In genomic region chr19:8304841-8305621, GRCh38 we compare ENCODE assay signal across 11 cellular contexts. TPM values are rescaled to one million over a fixed set of nuclear protein-coding genes. Genes with fewer than 3 reads are reported as not detected.
DNase-seq lines count a peak whose midpoint lies in the region; ATAC-seq and TF ChIP-seq lines count a peak whose summit lies in the region.
"Had no signal": no experiment of that assay in that cellular context is flagged by ENCODE, and none has a peak within 500 bp of the region (broad histone marks: within the 10 kb centered on the region; RNA-seq: fewer than 3 reads in every experiment).

No MANE protein-coding gene starts in this region.

- H3K9me3 ChIP-seq in transverse colon = no peaks in the 10 kb centered on the region
- H3K9me3 ChIP-seq: tibial artery had no signal

- TF ChIP-seq EP300 in transverse colon (IDR thresholded peaks at IDR 0.05; ENCODE audit: low read depth) = no peak

- H3K27ac ChIP-seq in transverse colon = peak overlapping the region in 2 of 4 donors; percentile 83
- H3K27ac ChIP-seq: tibial artery had no signal

- DNase-seq in Right ventricle myocardium inferior (ENCODE audit: missing footprints) = peak; percentile 60
- DNase-seq in Right ventricle myocardium superior = no peak
- DNase-seq in activated CD4-positive, alpha-beta memory T cell treated with anti-CD3 and anti-CD28 coated beads, Interleukin-2, amount 10 ng/mL, durations not matched to agents 7 days and 5 days = peak; percentile 30
- peak; percentile 93 for DNase-seq in islet precursor cell
- peak; percentile 19 for DNase-seq in transverse colon
- no peak for DNase-seq in NCI-H774 (lab: John Stamatoyannopoulos, UW)
- DNase-seq in retina = no peak
- DNase-seq: NCI-H2171 had no signal

- peaks cover 0 to 5% (median 0%) of the 10 kb centered on the region in 4 donors for H3K36me3 ChIP-seq in transverse colon

- H3K36me3 Mint-ChIP-seq in activated CD4-positive, alpha-beta memory T cell treated with anti-CD3 and anti-CD28 coated beads, Interleukin-2, amount 10 ng/mL, durations not matched to agents 7 days and 5 days (ENCODE audit: low read depth) = peaks cover 21% of the 10 kb centered on the region
- H3K36me3 Mint-ChIP-seq: CD4-positive, CD25-positive, alpha-beta regulatory T cell had no signal

- H3K27me3 Mint-ChIP-seq in activated CD4-positive, alpha-beta memory T cell treated with anti-CD3 and anti-CD28 coated beads, Interleukin-2, amount 10 ng/mL, durations not matched to agents 7 days and 5 days = no peaks in the 10 kb centered on the region
- H3K27me3 Mint-ChIP-seq: CD4-positive, CD25-positive, alpha-beta regulatory T cell had no signal

- ATAC-seq in Right ventricle myocardium inferior = no peak
- no peak for ATAC-seq in Right ventricle myocardium superior (ENCODE audit: poor library complexity)
- no peak for ATAC-seq in GM19397 (IDR thresholded peaks at IDR 0.05; ENCODE audit: unreplicated experiment)

- no peaks in the 10 kb centered on the region for H3K27me3 ChIP-seq in transverse colon
- H3K27me3 ChIP-seq: tibial artery had no signal

- TF ChIP-seq POLR2A in transverse colon (IDR thresholded peaks at IDR 0.05) = no peak

- no peak overlapping the region for H3K27ac Mint-ChIP-seq in activated CD4-positive, alpha-beta memory T cell treated with anti-CD3 and anti-CD28 coated beads, Interleukin-2, amount 10 ng/mL, durations not matched to agents 7 days and 5 days

- H3K4me3 Mint-ChIP-seq in activated CD4-positive, alpha-beta memory T cell treated with anti-CD3 and anti-CD28 coated beads, Interleukin-2, amount 10 ng/mL, durations not matched to agents 7 days and 5 days = no peak overlapping the region

- in situ Hi-C loops in transverse colon (cut with MboI; ENCODE audit: low pct_ligation_motif_present in 1 of 4, low pct_unique_long_range_greater_than_20kb in 1 of 4, low sequenced_read_pairs in 3 of 4) = no loop called here

- no peak for TF ChIP-seq CTCF in transverse colon (IDR thresholded peaks at IDR 0.05)

- no peaks in the 10 kb centered on the region for H3K9me3 Mint-ChIP-seq in activated CD4-positive, alpha-beta memory T cell treated with anti-CD3 and anti-CD28 coated beads, Interleukin-2, amount 10 ng/mL, durations not matched to agents 7 days and 5 days

- intact Hi-C loops in Right ventricle myocardium inferior (cut with DNase I) = loop anchor here (5.0 kb wide), 1 partner anchor 38 kb away; no protein-coding TSS in a partner anchor
- intact Hi-C loops in Right ventricle myocardium superior (cut with DNase I) = no loop called here
- intact Hi-C loops in transverse colon (cut with DNase I; ENCODE audit: low total_unique reads) = no loop called here

- 80 to 83% methylated on average over 7 to 33 of the region's 33 CpGs for WGBS in transverse colon (ENCODE audit: low coverage in 1 of 2), 2 donors

- H3K4me1 ChIP-seq in transverse colon = peaks cover 17 to 34% (median 29%) of the 10 kb centered on the region in 4 donors

- H3K4me1 Mint-ChIP-seq in activated CD4-positive, alpha-beta memory T cell treated with anti-CD3 and anti-CD28 coated beads, Interleukin-2, amount 10 ng/mL, durations not matched to agents 7 days and 5 days = peaks cover 39% of the 10 kb centered on the region

- POLR2A ChIA-PET in activated CD4-positive, alpha-beta memory T cell treated with anti-CD3 and anti-CD28 coated beads, Interleukin-2, amount 10 ng/mL, durations not matched to agents 7 days and 5 days (lab: Charles Lee) = interaction anchor here (1.0 to 3.9 kb wide), 2 partner anchors 16 to 19 kb away, joined by 3 to 18 read pairs; partner anchors contain the start of genes NDUFA7 and RPS28

- CTCF ChIA-PET in activated CD4-positive, alpha-beta memory T cell treated with anti-CD3 and anti-CD28 coated beads, Interleukin-2, amount 10 ng/mL, durations not matched to agents 7 days and 5 days (lab: Charles Lee) = no interaction called here

- H3K4me3 ChIP-seq in transverse colon = no peak overlapping the region
- H3K4me3 ChIP-seq: tibial artery had no signal

RNA-seq across cellular contexts. Expression of gene CD320, which starts 3.1 kb away (rescaled TPM):
- 32.9 TPM for total RNA-seq in Right ventricle myocardium inferior
- 34.5 TPM for total RNA-seq in Right ventricle myocardium superior
- 10 to 100 TPM; 37.7 to 40.4 TPM for total RNA-seq in activated CD4-positive, alpha-beta memory T cell treated with anti-CD3 and anti-CD28 coated beads, Interleukin-2, amount 10 ng/mL, durations not matched to agents 7 days and 5 days
- 10 to 100 TPM in 3 of 4 donors, 1 to 10 TPM in 1; 9.4 to 73.2 (median 41.0) TPM for total RNA-seq in transverse colon

RNA-seq across cellular contexts. Expression of gene NDUFA7, which starts 16.1 kb away (rescaled TPM):
- 129 TPM for total RNA-seq in Right ventricle myocardium inferior
- 127 TPM for total RNA-seq in Right ventricle myocardium superior
- total RNA-seq in activated CD4-positive, alpha-beta memory T cell treated with anti-CD3 and anti-CD28 coated beads, Interleukin-2, amount 10 ng/mL, durations not matched to agents 7 days and 5 days = 10 to 100 TPM; 67.1 to 67.3 TPM
- 10 to 100 TPM; 11.2 to 40.0 (median 18.6) TPM for total RNA-seq in transverse colon

RNA-seq across cellular contexts. Expression of gene RPS28, which starts 16.3 kb away (rescaled TPM):
- total RNA-seq in Right ventricle myocardium inferior (1,212 TPM), Right ventricle myocardium superior (1,119 TPM), transverse colon (100 to 1,000 TPM; 275 to 526 (median 413) TPM)
- 1,000 to 10,000 TPM; 1,605 to 1,659 TPM for total RNA-seq in activated CD4-positive, alpha-beta memory T cell treated with anti-CD3 and anti-CD28 coated beads, Interleukin-2, amount 10 ng/mL, durations not matched to agents 7 days and 5 days

RNA-seq across cellular contexts. Expression of gene KANK3, which starts 38.0 kb away (rescaled TPM):
- total RNA-seq in Right ventricle myocardium inferior (20.5 TPM), Right ventricle myocardium superior (21.8 TPM), transverse colon (10 to 100 TPM in 1 of 4 donors, 1 to 10 TPM in 3; 3.2 to 10.5 (median 4.1) TPM)
- total RNA-seq in activated CD4-positive, alpha-beta memory T cell treated with anti-CD3 and anti-CD28 coated beads, Interleukin-2, amount 10 ng/mL, durations not matched to agents 7 days and 5 days = 1 to 10 TPM; 7.4 to 8.7 TPM

RNA-seq across cellular contexts. Expression of gene ANGPTL4, which starts 58.9 kb away (rescaled TPM):
- total RNA-seq in Right ventricle myocardium inferior = 24.6 TPM
- 13.9 TPM for total RNA-seq in Right ventricle myocardium superior
- total RNA-seq in activated CD4-positive, alpha-beta memory T cell treated with anti-CD3 and anti-CD28 coated beads, Interleukin-2, amount 10 ng/mL, durations not matched to agents 7 days and 5 days = 1 to 10 TPM; 1.2 to 1.4 TPM
- total RNA-seq in transverse colon = 100 to 1,000 TPM in 1 of 4 donors, 10 to 100 TPM in 1, 1 to 10 TPM in 2; 2.3 to 123 (median 10.3) TPM
- total RNA-seq: CD4-positive, CD25-positive, alpha-beta regulatory T cell had no signal

Comparison
In these comparisons a context has a peak if more than half of its experiments do, and no peak if none do; other contexts are left out.
1. DNase-seq: peak in Right ventricle myocardium inferior (single experiment), activated CD4-positive, alpha-beta memory T cell treated with anti-CD3 and anti-CD28 coated beads, Interleukin-2, amount 10 ng/mL, durations not matched to agents 7 days and 5 days (single experiment), islet precursor cell (single experiment) and transverse colon (single experiment); none in Right ventricle myocardium superior (single experiment), NCI-H774 (single experiment) and retina (single experiment).